ENCODE assay signal across 8 cellular contexts in the genomic region with DNA sequence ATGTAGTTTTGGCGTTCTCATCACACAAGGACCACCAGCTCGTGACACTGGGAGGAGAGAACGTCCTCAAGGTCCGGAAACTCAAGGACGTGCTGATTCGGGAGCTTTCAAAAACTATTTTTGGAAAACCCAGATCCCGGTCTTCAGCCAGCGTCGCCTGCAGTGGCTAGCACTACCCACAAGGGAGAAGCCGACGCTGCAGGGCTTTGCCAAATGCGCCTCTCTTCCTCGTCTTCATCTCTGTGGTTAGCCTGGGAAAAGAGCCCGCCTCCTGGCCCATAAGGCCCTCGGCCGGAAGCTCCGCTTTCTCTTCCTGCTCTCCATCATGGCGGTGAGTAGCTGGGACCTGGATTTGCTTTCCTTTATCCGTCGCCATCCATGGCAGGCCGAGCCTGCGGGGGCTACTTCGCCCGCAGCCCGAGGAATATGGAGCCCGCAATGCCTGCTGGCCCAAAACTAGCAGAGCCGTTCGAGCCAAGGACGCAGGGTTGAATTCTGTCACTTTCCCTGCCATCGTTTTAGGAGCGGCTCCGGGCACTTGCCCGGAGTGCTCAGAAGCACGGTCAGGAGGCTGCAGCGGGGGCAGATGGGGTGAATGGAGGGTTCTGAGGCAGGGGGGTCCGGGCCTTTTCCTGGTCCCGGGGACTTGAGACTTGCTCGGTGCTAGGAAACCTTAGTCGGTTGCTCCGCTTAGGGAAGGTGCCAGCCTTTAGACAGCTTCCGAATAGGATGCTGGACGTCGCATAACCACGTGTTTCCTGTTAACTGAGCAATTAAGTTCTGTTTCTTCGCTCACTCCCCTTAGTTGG. TPM values are rescaled to one million over a fixed set of nuclear protein-coding genes. Genes with fewer than 3 reads are reported as not detected.
A peak's percentile ranks its signal among the peaks of the same experiment; 100 is the strongest.
DNase-seq lines count a peak whose midpoint lies in the region; ATAC-seq, FAIRE-seq and TF ChIP-seq lines count a peak whose summit lies in the region.

Gene RPL11 (plus strand): TSS at position 308 of the 809 bp plus-strand sequence. CDS start 18 bp downstream, at position 326.

- peak within 1 kb of the TSS; percentile 99 for H3K4me2 ChIP-seq in KMS-11

- H3K36me3 ChIP-seq in KMS-11 (ENCODE audit: insufficient read depth), result peaks cover 37% of the 10 kb centered on the region; the same call in 1 of the 2 replicates
- H3K36me3 ChIP-seq in esophagus muscularis mucosa, result peaks cover 21 to 44% (median 38%) of the 10 kb centered on the region in 4 donors

- TF ChIP-seq CTCF in KMS-11 (conservative IDR thresholded peaks at IDR 0.05; ENCODE audit: low read depth, low read length) (peak; percentile 48; the same call in 1 of the 2 replicates), esophagus muscularis mucosa (IDR thresholded peaks at IDR 0.05) (peak; percentile 81 to 91 (median 90))

- peak; percentile 94 for TF ChIP-seq POLR2A in esophagus muscularis mucosa (IDR thresholded peaks at IDR 0.05; ENCODE audit: low read depth)

- H4K20me1 ChIP-seq in KMS-11 (ENCODE audit: insufficient read depth), result peaks cover 31% of the 10 kb centered on the region

- H3K9ac ChIP-seq in KMS-11, result peak within 1 kb of the TSS; percentile 96

- H3K27me3 Mint-ChIP-seq in activated T-cell treated with anti-CD3 and anti-CD28 coated beads, Interleukin-2, amount 50 U/mL, for 72 hours (ENCODE audit: low read depth), result no peaks in the 10 kb centered on the region

- FAIRE-seq in RCC 7860 (lab: Jason Lieb, UNC), result peak; percentile 86

- H3K4me1 Mint-ChIP-seq in activated T-cell treated with anti-CD3 and anti-CD28 coated beads, Interleukin-2, amount 50 U/mL, for 72 hours (ENCODE audit: low read depth), result peaks cover 45% of the 10 kb centered on the region

- intact Hi-C loops in esophagus muscularis mucosa (cut with DNase I), result loop anchor here (5.0 kb wide), 1 partner anchor 51 kb away; the partner anchor contains the start of gene ELOA

- peak; percentile 91 for ATAC-seq in GM21723 (IDR thresholded peaks at IDR 0.05; ENCODE audit: unreplicated experiment)
- peak; percentile 99 for ATAC-seq in activated T-cell treated with anti-CD3 and anti-CD28 coated beads, Interleukin-2, amount 50 U/mL, for 72 hours (replicated peaks in 1 of 2)

- H3K27ac ChIP-seq in KMS-11 (peak within 1 kb of the TSS; percentile 81), esophagus muscularis mucosa (replicated peaks in 1 of 4) (peak within 1 kb of the TSS; percentile 84 to 89 (median 87))

- H3K4me1 ChIP-seq in KMS-11 (ENCODE audit: low read depth, poor library complexity, severe bottlenecking) (peaks cover 39% of the 10 kb centered on the region), esophagus muscularis mucosa (peaks cover 38 to 49% (median 44%) of the 10 kb centered on the region in 4 donors)

- 1% methylated on average over 15 of the region's 45 CpGs for WGBS in esophagus muscularis mucosa

- H3K4me3 ChIP-seq in KMS-11 (IDR thresholded peaks at IDR 0.05; ENCODE audit: insufficient read depth, low read depth, low read length) (peak within 1 kb of the TSS; percentile 93), esophagus muscularis mucosa (peak within 1 kb of the TSS; percentile 73 to 94 (median 80))

- peaks cover 20 to 42% of the 10 kb centered on the region in 2 donors for H3K36me3 Mint-ChIP-seq in activated T-cell treated with anti-CD3 and anti-CD28 coated beads, Interleukin-2, amount 50 U/mL, for 72 hours (ENCODE audit: insufficient read depth in 2 of 2)

- peak within 1 kb of the TSS; percentile 94 to 98 for H3K4me3 Mint-ChIP-seq in activated T-cell treated with anti-CD3 and anti-CD28 coated beads, Interleukin-2, amount 50 U/mL, for 72 hours

- peaks cover 52% of the 10 kb centered on the region for H3K79me2 ChIP-seq in KMS-11 (ENCODE audit: insufficient read depth, low read depth)

- DNase-seq in DMS53 treated with DMSO at 0.1 percent for 48 hours (lab: John Stamatoyannopoulos, UW; ENCODE audit: unreplicated experiment), result peak; percentile 93
- peak; percentile 92 for DNase-seq in RCC 7860 (ENCODE audit: low spot score)
- DNase-seq in activated T-cell treated with anti-CD3 and anti-CD28 coated beads, Interleukin-2, amount 50 U/mL, for 72 hours, result peak; percentile 89 to 92
- peak; percentile 97 for DNase-seq in esophagus muscularis mucosa (ENCODE audit: extremely low spot score)
- peak; percentile 97 for DNase-seq in myocyte (ENCODE audit: low read depth)
- DNase-seq in stimulated activated CD8-positive, alpha-beta memory T cell treated with anti-CD3 and anti-CD28 coated beads, Interleukin-7, amount 100 ng/mL, for 48 hours (ENCODE audit: extremely low read depth in 1 of 2, low read depth in 1 of 2), result peak; percentile 71 to 84

- no peaks in the 10 kb centered on the region for H3K9me3 ChIP-seq in esophagus muscularis mucosa

- peak within 1 kb of the TSS; percentile 45 for H2AFZ ChIP-seq in KMS-11 (ENCODE audit: low read depth)

- H3K27me3 ChIP-seq in KMS-11 (ENCODE audit: insufficient read depth, low read depth), result no peaks in the 10 kb centered on the region
- no peaks in the 10 kb centered on the region for H3K27me3 ChIP-seq in esophagus muscularis mucosa

- H3K27ac Mint-ChIP-seq in activated T-cell treated with anti-CD3 and anti-CD28 coated beads, Interleukin-2, amount 50 U/mL, for 72 hours, result peak within 1 kb of the TSS; percentile 99

- no peaks in the 10 kb centered on the region for H3K9me3 Mint-ChIP-seq in activated T-cell treated with anti-CD3 and anti-CD28 coated beads, Interleukin-2, amount 50 U/mL, for 72 hours

- no peak for TF ChIP-seq EP300 in esophagus muscularis mucosa (IDR thresholded peaks at IDR 0.05)

RNA-seq across cellular contexts. Expression of gene RPL11, which starts in this region (rescaled TPM):
- 1,000 to 10,000 TPM; 1,532 to 1,644 TPM for total RNA-seq in activated T-cell treated with anti-CD3 and anti-CD28 coated beads, Interleukin-2, amount 50 U/mL, for 72 hours
- 1,000 to 10,000 TPM in 1 of 4 donors, 100 to 1,000 TPM in 3; 706 to 1,125 (median 899) TPM for total RNA-seq in esophagus muscularis mucosa
- total RNA-seq in myocyte, result 551 and 641 TPM in 2 replicates
- 1,209 TPM for polyA plus RNA-seq in myocyte (2012)

Comparison
In these comparisons a context has a peak if more than half of its experiments do, and no peak if none do; other contexts are left out.
1. Peak in every context shown above with its lines: DNase-seq, ATAC-seq, H3K4me3 ChIP-seq and H3K27ac ChIP-seq.